30 cellular contexts compared by ENCODE assay signal in genomic region chr6:70841115-70841514, GRCh38.
"Had no signal": no experiment of that assay in that cellular context is flagged by ENCODE, and none has a peak within 500 bp of the region (broad histone marks: within the 10 kb centered on the region; RNA-seq: fewer than 3 reads in every experiment).

No MANE protein-coding gene starts in this region.

- H3K27me3 ChIP-seq: ascending aorta, Peyer's patch, SJCRH30 had no signal

- H3K4me3 Mint-ChIP-seq: activated CD4-positive, alpha-beta T cell treated with anti-CD3 and anti-CD28 coated beads, Interleukin-2, amount 10 ng/mL, durations not matched to agents 24 days and 14 days; activated CD8-positive, alpha-beta memory T cell treated with anti-CD3 and anti-CD28 coated beads, Interleukin-2, amount 10 ng/mL, durations not matched to agents 7 days and 5 days; activated naive CD8-positive, alpha-beta T cell treated with anti-CD3 and anti-CD28 coated beads, Interleukin-2, amount 50 U/mL, for 24 hours; activated T-cell treated with anti-CD3 and anti-CD28 coated beads, Interleukin-2, amount 50 U/mL, for 24 hours; activated T-helper 1 cell treated with anti-CD3 and anti-CD28 coated beads, Interleukin-12 subunit alpha, Interleukin-12 subunit beta, Interleukin-2, Interleukin-4 antibody, amounts not matched to agents 30 ng/mL and 10 ng/mL and 1 ng/mL, durations not matched to agents 14 hours and 24 hours and 36 hours; brain; central memory CD8-positive, alpha-beta T cell; T-helper 17 cell; WTC11 had no signal

- DNase-seq: activated CD4-positive, alpha-beta T cell treated with anti-CD3 and anti-CD28 coated beads, Interleukin-2, amount 10 ng/mL, durations not matched to agents 24 days and 14 days; activated CD4-positive, alpha-beta T cell treated with anti-CD3 and anti-CD28 coated beads, Interleukin-2, amount 50 U/mL, for 48 hours; activated CD4-positive, CD25-positive, alpha-beta regulatory T cell treated with anti-CD3 and anti-CD28 coated beads, Interleukin-2, amount 50 U/mL, for 72 hours; activated CD8-positive, alpha-beta memory T cell treated with anti-CD3 and anti-CD28 coated beads, Interleukin-2, amount 10 ng/mL, durations not matched to agents 7 days and 5 days; activated effector memory CD4-positive, alpha-beta T cell treated with anti-CD3 and anti-CD28 coated beads, Interleukin-2, amount 50 U/mL, for 16 hours; activated naive CD4-positive, alpha-beta T cell treated with Interleukin-2 at 50 U/mL for 16 hours; activated naive CD8-positive, alpha-beta T cell treated with anti-CD3 and anti-CD28 coated beads, Interleukin-2, amount 50 U/mL, for 24 hours; activated T-cell treated with anti-CD3 and anti-CD28 coated beads, Interleukin-2, amount 50 U/mL, for 24 hours; amniotic stem cell; Kasumi-1; KBM-7; NCI-H1048; NCI-H1930; NCI-H2107; NCI-H2171 treated with DMSO at 0.1 percent for 48 hours; NCI-H226; NCI-H526; NCI-H82; Peyer's patch; Right ventricle myocardium superior; SJCRH30; T-helper 17 cell; T-helper 9 cell had no signal

- H3K4me1 ChIP-seq: ascending aorta, Peyer's patch, SJCRH30 had no signal

- H3K9me3 Mint-ChIP-seq: activated CD4-positive, alpha-beta T cell treated with anti-CD3 and anti-CD28 coated beads, Interleukin-2, amount 10 ng/mL, durations not matched to agents 24 days and 14 days; activated naive CD4-positive, alpha-beta T cell treated with anti-CD3 and anti-CD28 coated beads, Interleukin-2, amount 50 U/mL, for 72 hours; activated naive CD8-positive, alpha-beta T cell treated with anti-CD3 and anti-CD28 coated beads, Interleukin-2, amount 50 U/mL, for 24 hours; activated T-cell treated with anti-CD3 and anti-CD28 coated beads, Interleukin-2, amount 50 U/mL, for 24 hours; activated T-helper 1 cell treated with anti-CD3 and anti-CD28 coated beads, Interleukin-12 subunit alpha, Interleukin-12 subunit beta, Interleukin-2, Interleukin-4 antibody, amounts not matched to agents 30 ng/mL and 10 ng/mL and 1 ng/mL, durations not matched to agents 14 hours and 24 hours and 36 hours; brain; central memory CD8-positive, alpha-beta T cell had no signal

- ATAC-seq: activated CD8-positive, alpha-beta memory T cell treated with anti-CD3 and anti-CD28 coated beads, Interleukin-2, amount 10 ng/mL, durations not matched to agents 7 days and 5 days; activated naive CD4-positive, alpha-beta T cell treated with anti-CD3 and anti-CD28 coated beads, Interleukin-2, amount 50 U/mL, for 72 hours; activated naive CD8-positive, alpha-beta T cell treated with anti-CD3 and anti-CD28 coated beads, Interleukin-2, amount 50 U/mL, for 24 hours; T-helper 17 cell; WTC11 had no signal

- H3K36me3 ChIP-seq: SJCRH30 had no signal

- H3K4me1 Mint-ChIP-seq: activated CD8-positive, alpha-beta memory T cell treated with anti-CD3 and anti-CD28 coated beads, Interleukin-2, amount 10 ng/mL, durations not matched to agents 7 days and 5 days; WTC11 had no signal

- H3K27ac Mint-ChIP-seq: activated CD4-positive, alpha-beta T cell treated with anti-CD3 and anti-CD28 coated beads, Interleukin-2, amount 10 ng/mL, durations not matched to agents 24 days and 14 days; activated CD8-positive, alpha-beta memory T cell treated with anti-CD3 and anti-CD28 coated beads, Interleukin-2, amount 10 ng/mL, durations not matched to agents 7 days and 5 days; activated naive CD8-positive, alpha-beta T cell treated with anti-CD3 and anti-CD28 coated beads, Interleukin-2, amount 50 U/mL, for 24 hours; activated T-cell treated with anti-CD3 and anti-CD28 coated beads, Interleukin-2, amount 50 U/mL, for 24 hours; activated T-helper 1 cell treated with anti-CD3 and anti-CD28 coated beads, Interleukin-12 subunit alpha, Interleukin-12 subunit beta, Interleukin-2, Interleukin-4 antibody, amounts not matched to agents 30 ng/mL and 10 ng/mL and 1 ng/mL, durations not matched to agents 14 hours and 24 hours and 36 hours; brain; T-helper 17 cell; WTC11 had no signal

- H3K36me3 Mint-ChIP-seq: activated naive CD4-positive, alpha-beta T cell treated with anti-CD3 and anti-CD28 coated beads, Interleukin-2, amount 50 U/mL, for 72 hours had no signal

- H3K27me3 Mint-ChIP-seq: activated CD4-positive, alpha-beta T cell treated with anti-CD3 and anti-CD28 coated beads, Interleukin-2, amount 10 ng/mL, durations not matched to agents 24 days and 14 days; activated CD8-positive, alpha-beta memory T cell treated with anti-CD3 and anti-CD28 coated beads, Interleukin-2, amount 10 ng/mL, durations not matched to agents 7 days and 5 days; activated naive CD8-positive, alpha-beta T cell treated with anti-CD3 and anti-CD28 coated beads, Interleukin-2, amount 50 U/mL, for 24 hours; activated T-cell treated with anti-CD3 and anti-CD28 coated beads, Interleukin-2, amount 50 U/mL, for 24 hours; brain; central memory CD8-positive, alpha-beta T cell; T-helper 17 cell had no signal

- H3K27ac ChIP-seq: ascending aorta, Peyer's patch, RWPE1, SJCRH30 had no signal

- H3K4me3 ChIP-seq: ascending aorta, Peyer's patch, SJCRH30 had no signal

- H3K9me3 ChIP-seq: ascending aorta, Peyer's patch, SJCRH30 had no signal
